In the genomic region with DNA sequence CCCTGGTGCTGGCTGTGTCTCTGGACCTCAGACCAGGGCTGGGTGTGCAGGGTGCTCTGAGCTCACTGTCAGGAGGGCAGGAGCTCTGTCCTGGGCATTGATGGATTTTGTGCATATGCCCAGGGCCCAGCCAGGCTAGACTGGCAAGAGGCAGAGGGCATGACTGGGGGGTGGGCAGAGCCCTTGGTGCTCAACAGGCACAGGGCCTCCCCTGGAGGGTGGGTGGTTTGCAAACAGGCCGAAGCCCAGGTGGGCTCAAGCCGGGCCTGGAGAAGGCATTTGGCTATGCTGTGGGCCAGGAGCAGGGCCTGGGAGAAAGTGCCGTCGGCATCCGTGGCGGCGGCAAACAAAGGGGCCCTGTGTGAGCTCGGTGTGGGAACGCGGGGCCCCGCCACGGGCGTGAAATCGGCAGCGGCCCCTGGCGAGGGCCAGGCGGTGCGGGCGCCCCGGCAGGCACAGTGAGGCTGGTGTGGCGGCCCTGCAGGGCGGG, we compare ENCODE assay signal across 1 cellular context.
TF ChIP-seq lines count a peak whose summit lies in the region.

No MANE protein-coding gene starts in this region.

TF ChIP-seq in H1, 55 proteins besides CTCF, POLR2A, EP300 and RAD21:
- TF ChIP-seq FOSL1 (IDR thresholded peaks at IDR 0.05; ENCODE audit: insufficient read depth, low read depth, low read length) (0 out of 2 replicates have a peak, but pooled peaks have one; percentile 17), TAF7 (optimal IDR thresholded peaks at IDR 0.05; ENCODE audit: borderline replicate concordance, low read depth, low read length) (no peak), CEBPB (IDR thresholded peaks at IDR 0.05; ENCODE audit: low read depth, low read length) (no peak), NANOG (IDR thresholded peaks at IDR 0.05; ENCODE audit: insufficient read depth, low read depth, low read length, poor library complexity, severe bottlenecking) (no peak)
